Comparison of ENCODE assay signal across 8 cellular contexts in genomic region chr22:46761539-46762237, GRCh38.
DNase-seq lines count a peak whose midpoint lies in the region; ATAC-seq and TF ChIP-seq lines count a peak whose summit lies in the region.

No MANE protein-coding gene starts in this region.

- peak overlapping the region; percentile 96 for H3K27ac ChIP-seq in neutrophil

- no peaks in the 10 kb centered on the region for H3K36me3 ChIP-seq in ES-I3 (ENCODE audit: insufficient read depth, low read length)
- H3K36me3 ChIP-seq in neutrophil, result no peaks in the 10 kb centered on the region

- peak; percentile 0 for ATAC-seq in effector memory CD8-positive, alpha-beta T cell (replicated peaks)
- ATAC-seq in HG02759 (IDR thresholded peaks at IDR 0.05; ENCODE audit: unreplicated experiment) (no peak), GM19023 (IDR thresholded peaks at IDR 0.05; ENCODE audit: unreplicated experiment) (no peak)

- H3K27me3 Mint-ChIP-seq in effector memory CD8-positive, alpha-beta T cell, result no peaks in the 10 kb centered on the region

- peaks cover 29% of the 10 kb centered on the region for H3K36me3 Mint-ChIP-seq in effector memory CD8-positive, alpha-beta T cell (ENCODE audit: insufficient read depth)

- peaks cover 41 to 48% of the 10 kb centered on the region in 2 donors for H3K4me1 Mint-ChIP-seq in effector memory CD8-positive, alpha-beta T cell (ENCODE audit: low read depth in 2 of 2)

- H3K4me3 Mint-ChIP-seq in effector memory CD8-positive, alpha-beta T cell, result peak overlapping the region; percentile 98 to 99

- H3K9me3 Mint-ChIP-seq in effector memory CD8-positive, alpha-beta T cell, result no peaks in the 10 kb centered on the region

- H3K27me3 ChIP-seq in neutrophil, result no peaks in the 10 kb centered on the region

- H3K4me3 ChIP-seq in neutrophil (ENCODE audit: low read depth in 1 of 2, low read length in 1 of 2), result peak overlapping the region; percentile 95 to 96

- peak overlapping the region; percentile 97 for H3K9ac ChIP-seq in ES-I3 (ENCODE audit: low read depth, low read length)

- TF ChIP-seq CTCF in neutrophil (IDR thresholded peaks at IDR 0.05), result no peak

- peak overlapping the region; percentile 100 for H3K27ac Mint-ChIP-seq in effector memory CD8-positive, alpha-beta T cell

- H3K4me1 ChIP-seq in ES-I3 (ENCODE audit: insufficient read depth, low read length), result no peaks in the 10 kb centered on the region; the same call in 1 of the 2 replicates
- H3K4me1 ChIP-seq in neutrophil (ENCODE audit: control insufficient read depth in 1 of 2, insufficient read depth in 1 of 2, low read depth in 1 of 2, low read length in 1 of 2), result peaks cover 55 to 56% of the 10 kb centered on the region in 2 experiments

- DNase-seq in NCI-H69 (lab: John Stamatoyannopoulos, UW) (peak; percentile 64), NCI-H2196 treated with DMSO at 0.1 percent for 48 hours (lab: John Stamatoyannopoulos, UW; ENCODE audit: unreplicated experiment) (no peak), islet precursor cell (no peak)
- DNase-seq in effector memory CD8-positive, alpha-beta T cell, result no peak

- H3K9me3 ChIP-seq in ES-I3 (ENCODE audit: control insufficient read depth, insufficient read depth, low read length) (peaks cover 1% of the 10 kb centered on the region; the same call in 1 of the 2 replicates), neutrophil (no peaks in the 10 kb centered on the region)
